24 cellular contexts compared by ENCODE assay signal in the genomic region with DNA sequence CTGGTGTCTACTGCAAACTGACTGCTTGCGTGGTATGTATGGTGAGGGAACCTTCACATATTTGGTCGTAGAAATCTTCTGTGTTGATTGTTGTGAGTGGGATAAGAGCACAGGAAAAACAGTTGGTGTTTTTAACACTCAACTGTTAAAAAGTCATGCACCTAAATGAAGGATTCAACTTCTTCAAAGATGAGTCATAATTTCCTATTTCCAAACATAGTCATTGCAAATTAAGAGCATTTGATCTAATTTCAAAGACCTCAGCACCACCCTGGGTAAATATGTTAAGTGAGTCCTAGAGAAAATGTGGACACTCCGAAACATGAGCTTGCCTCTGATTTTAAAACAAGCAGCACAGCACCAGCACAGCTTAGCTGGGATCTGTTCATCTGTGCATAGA.
DNase-seq lines count a peak whose midpoint lies in the region; ATAC-seq, FAIRE-seq and TF ChIP-seq lines count a peak whose summit lies in the region.
"Had no signal": no experiment of that assay in that cellular context is flagged by ENCODE, and none has a peak within 500 bp of the region (broad histone marks: within the 10 kb centered on the region; RNA-seq: fewer than 3 reads in every experiment).

No MANE protein-coding gene starts in this region.

- no peaks in the 10 kb centered on the region for H3K36me3 ChIP-seq in BLaER1 treated with 17β-estradiol and CSF1 and Interleukin-3, amounts not matched to agents 10 nM and 100 nM
- no peaks in the 10 kb centered on the region for H3K36me3 ChIP-seq in gastroesophageal sphincter
- H3K36me3 ChIP-seq: BE2C, SJSA1 had no signal

- CTCF ChIA-PET in A549 (lab: Yijun Ruan, JAX), result interaction anchor here (0.6 to 1.5 kb wide), 2 partner anchors 11 to 90 kb away, joined by 3 to 9 read pairs; no protein-coding TSS in a partner anchor

- no peak for TF ChIP-seq EP300 in A549 (IDR thresholded peaks at IDR 0.05)
- TF ChIP-seq EP300 in gastroesophageal sphincter (IDR thresholded peaks at IDR 0.05), result no peak

- no peak overlapping the region for H3K4me2 ChIP-seq in A549
- peak overlapping the region in 7 of 11 experiments; percentile 2 to 46 (median 17); a peak in 5 of 22 replicates for H3K4me2 ChIP-seq in BLaER1 treated with 17β-estradiol and CSF1 and Interleukin-3, amounts not matched to agents 10 nM and 100 nM

- H3K9ac ChIP-seq in BLaER1 treated with 17β-estradiol and CSF1 and Interleukin-3, amounts not matched to agents 10 nM and 100 nM, result no peak overlapping the region

- TF ChIP-seq CTCF in A549 (IDR thresholded peaks at IDR 0.05) (no peak), gastroesophageal sphincter (IDR thresholded peaks at IDR 0.05) (no peak)

- TF ChIP-seq POLR2A in A549 (IDR thresholded peaks at IDR 0.05; ENCODE audit: low read length) (no peak), gastroesophageal sphincter (IDR thresholded peaks at IDR 0.05) (no peak)

- no peaks in the 10 kb centered on the region for H3K27me3 ChIP-seq in BLaER1 treated with 17β-estradiol and CSF1 and Interleukin-3, amounts not matched to agents 10 nM and 100 nM
- peaks cover 9% of the 10 kb centered on the region for H3K27me3 ChIP-seq in gastroesophageal sphincter
- H3K27me3 ChIP-seq: BE2C, SJSA1 had no signal

- DNase-seq in A549 (ENCODE audit: low read depth in 1 of 2, low spot score in 1 of 2) (no peak), NCI-H2196 (lab: John Stamatoyannopoulos, UW; ENCODE audit: unreplicated experiment) (peak; percentile 51), cerebellar cortex (ENCODE audit: low spot score) (peak; percentile 1), SK-N-DZ (ENCODE audit: low spot score) (no peak)
- DNase-seq: BE2C, Calu3, DMS79, EL, GDM1, GOT3, HCEC 1CT, Karpas-422, NCI-H2081, NCI-H446, NCI-H524 treated with DMSO at 0.1 percent for 48 hours, NCI-H82, Right ventricle myocardium superior, RPMI8226, T-helper 1 cell had no signal

- WGBS in A549 (ENCODE audit: missing lambda C conversion rate), result 1% methylated on average over 3 of the region's 3 CpGs
- 57 to 65% methylated on average over 2 to 3 of the region's 3 CpGs for WGBS in gastroesophageal sphincter (ENCODE audit: low coverage in 1 of 2), 2 donors

- POLR2A ChIA-PET in A549 (lab: Yijun Ruan, JAX), result no interaction called here

- H3K27ac ChIP-seq in A549 (no peak overlapping the region), gastroesophageal sphincter (no peak overlapping the region)
- no peak overlapping the region for H3K27ac ChIP-seq in BLaER1 treated with 17β-estradiol and CSF1 and Interleukin-3, amounts not matched to agents 10 nM and 100 nM
- H3K27ac ChIP-seq: SJSA1 had no signal

- FAIRE-seq in A549 (lab: Jason Lieb, UNC), result peak; percentile 91
- FAIRE-seq: GM12878 had no signal

- H3K4me1 ChIP-seq in A549, result no peaks in the 10 kb centered on the region
- peaks cover 0 to 9% (median 6%) of the 10 kb centered on the region in 10 experiments; a peak in 8 of 20 replicates for H3K4me1 ChIP-seq in BLaER1 treated with 17β-estradiol and CSF1 and Interleukin-3, amounts not matched to agents 10 nM and 100 nM
- H3K4me1 ChIP-seq in gastroesophageal sphincter, result no peaks in the 10 kb centered on the region
- H3K4me1 ChIP-seq: BE2C, SJSA1 had no signal

- H3K9me3 ChIP-seq in A549 (peaks cover 10% of the 10 kb centered on the region; the same call in 1 of the 3 replicates), gastroesophageal sphincter (peaks cover 0 to 4% (median 0%) of the 10 kb centered on the region in 3 donors)
- no peaks in the 10 kb centered on the region for H3K9me3 ChIP-seq in BLaER1 treated with 17β-estradiol and CSF1 and Interleukin-3, amounts not matched to agents 10 nM and 100 nM (replicated peaks in 1 of 11)
- H3K9me3 ChIP-seq: BE2C had no signal

- H3K4me3 ChIP-seq in A549 (no peak overlapping the region), gastroesophageal sphincter (no peak overlapping the region)
- H3K4me3 ChIP-seq in BLaER1 treated with 17β-estradiol and CSF1 and Interleukin-3, amounts not matched to agents 10 nM and 100 nM, result no peak overlapping the region
- H3K4me3 ChIP-seq: GM12878, SJSA1 had no signal

- no peak for ATAC-seq in A549
- no peak for ATAC-seq in gastroesophageal sphincter
- ATAC-seq in GM21825 (IDR thresholded peaks at IDR 0.05; ENCODE audit: unreplicated experiment), result no peak
- ATAC-seq: GM12878 had no signal

- no peak for TF ChIP-seq RAD21 in A549 (conservative IDR thresholded peaks at IDR 0.05 in 1 of 2, IDR thresholded peaks at IDR 0.05 in 1 of 2)

- no peaks in the 10 kb centered on the region for H4K20me1 ChIP-seq in BLaER1 treated with 17β-estradiol and CSF1 and Interleukin-3, amounts not matched to agents 10 nM and 100 nM

TF ChIP-seq in A549, 52 proteins besides CTCF, POLR2A, EP300 and RAD21:
- TF ChIP-seq HOXB5 (CRISPR knock-in tag; IDR thresholded peaks at IDR 0.05) (no peak), CHD4 (IDR thresholded peaks at IDR 0.05; ENCODE audit: borderline replicate concordance) (no peak), FOSL2 (IDR thresholded peaks at IDR 0.05) (no peak), FOSL2 (CRISPR knock-in tag; IDR thresholded peaks at IDR 0.05) (peak; percentile 57; the same call in 1 of the 2 replicates), EHMT2 (IDR thresholded peaks at IDR 0.05; ENCODE audit: low read depth) (no peak)

Comparison
In these comparisons a context has a peak if more than half of its experiments do, and no peak if none do; other contexts are left out.
1. DNase-seq: peak in NCI-H2196 (single experiment) and cerebellar cortex (single experiment); none in A549 (0 of 2) and SK-N-DZ (single experiment).